In genomic region chr2:239762742-239763269, GRCh38 we compare ENCODE assay signal across 21 cellular contexts.
A peak's percentile ranks its signal among the peaks of the same experiment; 100 is the strongest.
DNase-seq lines count a peak whose midpoint lies in the region; ATAC-seq and TF ChIP-seq lines count a peak whose summit lies in the region.
"Had no signal": no experiment of that assay in that cellular context is flagged by ENCODE, and none has a peak within 500 bp of the region (broad histone marks: within the 10 kb centered on the region; RNA-seq: fewer than 3 reads in every experiment).

No MANE protein-coding gene starts in this region.

- H3K9me3 Mint-ChIP-seq in MCF 10A (ENCODE audit: unreplicated experiment): peaks cover 7% of the 10 kb centered on the region
- H3K9me3 Mint-ChIP-seq in activated naive CD4-positive, alpha-beta T cell treated with anti-CD3 and anti-CD28 coated beads for 36 hours: no peaks in the 10 kb centered on the region
- H3K9me3 Mint-ChIP-seq: stimulated activated naive CD8-positive, alpha-beta T cell treated with anti-CD3 and anti-CD28 coated beads, Interleukin-15, Interleukin-2, amounts not matched to agents 100 ng/mL and 50 ng/mL, for 24 hours; T-helper 2 cell treated with Interferon-gamma antibody and Interleukin-4, amounts not matched to agents 5 μg/mL and 100 μg/mL, for 36 hours had no signal

- no peaks in the 10 kb centered on the region for H3K36me3 Mint-ChIP-seq in MCF 10A (ENCODE audit: insufficient read depth, unreplicated experiment)
- H3K36me3 Mint-ChIP-seq in activated naive CD4-positive, alpha-beta T cell treated with anti-CD3 and anti-CD28 coated beads for 36 hours (ENCODE audit: low read depth): no peaks in the 10 kb centered on the region

- dilution Hi-C loops in mammary epithelial cell (cut with HindIII; ENCODE audit: low sequenced_read_pairs): no loop called here

- no peaks in the 10 kb centered on the region for H3K79me2 ChIP-seq in mammary epithelial cell (ENCODE audit: insufficient read depth, low read length)

- WGBS in mammary epithelial cell (ENCODE audit: low coverage, missing lambda C conversion rate): 69% methylated on average over 9 of the region's 12 CpGs
- WGBS in testis, 2 donors: 60 to 72% methylated on average over 12 of the region's 12 CpGs

- no TSS peak for BruUV-seq in MCF 10A (replicated peaks; lab: Mats Ljungman, UMichigan)
- BruUV-seq in mammary epithelial cell (replicated peaks; lab: Mats Ljungman, UMichigan): no TSS peak

- peaks cover 38% of the 10 kb centered on the region for H3K9me3 ChIP-seq in mammary epithelial cell (replicated peaks; ENCODE audit: insufficient read depth, low read length)
- no peaks in the 10 kb centered on the region for H3K9me3 ChIP-seq in RWPE2 (ENCODE audit: severe bottlenecking)
- H3K9me3 ChIP-seq in testis: no peaks in the 10 kb centered on the region
- no peaks in the 10 kb centered on the region for H3K9me3 ChIP-seq in vagina
- H3K9me3 ChIP-seq: ascending aorta, upper lobe of left lung had no signal

- in situ Hi-C loops in mammary epithelial cell (cut with MboI; ENCODE audit: low sequenced_read_pairs in 2 of 2): no loop called here

- H3K27me3 ChIP-seq in mammary epithelial cell (ENCODE audit: insufficient read depth, low read length) (no peaks in the 10 kb centered on the region), RWPE2 (ENCODE audit: insufficient read depth, poor library complexity, severe bottlenecking) (peaks cover 39% of the 10 kb centered on the region), testis (no peaks in the 10 kb centered on the region), vagina (no peaks in the 10 kb centered on the region)
- H3K27me3 ChIP-seq: ascending aorta, upper lobe of left lung had no signal

- POLR2A ChIA-PET in MCF 10A (lab: Yijun Ruan, JAX): interaction anchor here (0.6 kb wide), 1 partner anchor 632 kb away, joined by 3 read pairs; no protein-coding TSS in a partner anchor

- CTCF ChIA-PET in MCF 10A (lab: Yijun Ruan, JAX) (interaction anchor here (0.7 kb wide), 1 partner anchor 779 kb away, joined by 3 read pairs; no protein-coding TSS in a partner anchor), mammary epithelial cell (lab: Charles Lee; ENCODE audit: low non-redundant PET) (no interaction called here)
- CTCF ChIA-PET in activated naive CD4-positive, alpha-beta T cell treated with anti-CD3 and anti-CD28 coated beads for 36 hours (lab: Charles Lee): interaction anchor here (0.8 kb wide), 1 partner anchor 9 kb away, joined by 3 read pairs; no protein-coding TSS in a partner anchor

- no peak for TF ChIP-seq POLR2A in testis (IDR thresholded peaks at IDR 0.05)
- no peak for TF ChIP-seq POLR2A in vagina (IDR thresholded peaks at IDR 0.05)

- DNase-seq in MCF 10A (ENCODE audit: unreplicated experiment): peak; percentile 16
- no peak for DNase-seq in mammary epithelial cell
- DNase-seq in RWPE2 (ENCODE audit: low spot score): peak; percentile 17
- peak; percentile 19 for DNase-seq in mucosa of gallbladder (ENCODE audit: low spot score)
- peak; percentile 57 for DNase-seq in testis
- DNase-seq in kidney glomerular epithelial cell (lab: John Stamatoyannopoulos, UW): no peak
- DNase-seq in activated naive CD4-positive, alpha-beta T cell treated with anti-CD3 and anti-CD28 coated beads for 36 hours: no peak
- no peak for DNase-seq in vagina (ENCODE audit: extremely low spot score in 2 of 2)
- DNase-seq: activated CD4-positive, CD25-positive, alpha-beta regulatory T cell; EL; H7; mesendoderm; NCI-H2081; NCI-H774; PC-9; upper lobe of left lung had no signal

- no peaks in the 10 kb centered on the region for H4K20me1 ChIP-seq in mammary epithelial cell (ENCODE audit: insufficient read depth, low read length)

- no peak overlapping the region for H3K4me2 ChIP-seq in mammary epithelial cell (ENCODE audit: insufficient read depth, low read depth, low read length)
- H3K4me2 ChIP-seq: PC-9 had no signal

- H3K4me3 Mint-ChIP-seq in MCF 10A (ENCODE audit: unreplicated experiment): no peak overlapping the region
- H3K4me3 Mint-ChIP-seq in activated naive CD4-positive, alpha-beta T cell treated with anti-CD3 and anti-CD28 coated beads for 36 hours: no peak overlapping the region
- H3K4me3 Mint-ChIP-seq: stimulated activated naive CD8-positive, alpha-beta T cell treated with anti-CD3 and anti-CD28 coated beads, Interleukin-15, Interleukin-2, amounts not matched to agents 100 ng/mL and 50 ng/mL, for 24 hours; T-helper 2 cell treated with Interferon-gamma antibody and Interleukin-4, amounts not matched to agents 5 μg/mL and 100 μg/mL, for 36 hours had no signal

- intact Hi-C loops in MCF 10A (cut with micrococcal nuclease): no loop called here
- intact Hi-C loops in mammary epithelial cell (cut with micrococcal nuclease): no loop called here
- intact Hi-C loops in testis (cut with DNase I; ENCODE audit: low total_unique reads): no loop called here
- intact Hi-C loops in activated naive CD4-positive, alpha-beta T cell treated with anti-CD3 and anti-CD28 coated beads for 36 hours (cut with micrococcal nuclease): no loop called here
- intact Hi-C loops in vagina (cut with DNase I): no loop called here

- H3K27ac Mint-ChIP-seq in MCF 10A (ENCODE audit: low read depth, unreplicated experiment): no peak overlapping the region
- H3K27ac Mint-ChIP-seq in activated naive CD4-positive, alpha-beta T cell treated with anti-CD3 and anti-CD28 coated beads for 36 hours: no peak overlapping the region
- H3K27ac Mint-ChIP-seq: stimulated activated naive CD8-positive, alpha-beta T cell treated with anti-CD3 and anti-CD28 coated beads, Interleukin-15, Interleukin-2, amounts not matched to agents 100 ng/mL and 50 ng/mL, for 24 hours; T-helper 2 cell treated with Interferon-gamma antibody and Interleukin-4, amounts not matched to agents 5 μg/mL and 100 μg/mL, for 36 hours had no signal

- H3K36me3 ChIP-seq in mammary epithelial cell (ENCODE audit: insufficient read depth, low read length) (no peaks in the 10 kb centered on the region), RWPE2 (ENCODE audit: low read depth) (no peaks in the 10 kb centered on the region), testis (ENCODE audit: low read depth, missing control alignments) (no peaks in the 10 kb centered on the region), vagina (no peaks in the 10 kb centered on the region)
- H3K36me3 ChIP-seq: ascending aorta, upper lobe of left lung had no signal

- no peak for ATAC-seq in RWPE2 (ENCODE audit: low read depth)
- ATAC-seq: right cardiac atrium had no signal

- H3K4me1 ChIP-seq in mammary epithelial cell (ENCODE audit: insufficient read depth, low read length) (no peaks in the 10 kb centered on the region), RWPE2 (ENCODE audit: insufficient read depth, poor library complexity, severe bottlenecking) (peaks cover 5% of the 10 kb centered on the region), testis (no peaks in the 10 kb centered on the region), vagina (peaks cover 10% of the 10 kb centered on the region)
- H3K4me1 ChIP-seq: upper lobe of left lung had no signal

- no peak overlapping the region for H3K27ac ChIP-seq in mammary epithelial cell (ENCODE audit: insufficient read depth, low read depth, low read length)
- no peak overlapping the region for H3K27ac ChIP-seq in RWPE2 (ENCODE audit: poor library complexity, severe bottlenecking)
- H3K27ac ChIP-seq in testis: no peak overlapping the region
- no peak overlapping the region for H3K27ac ChIP-seq in vagina
- H3K27ac ChIP-seq: PC-9, SK-N-MC, upper lobe of left lung had no signal

- no peak overlapping the region for H2AFZ ChIP-seq in mammary epithelial cell (ENCODE audit: low read depth, low read length)
- H2AFZ ChIP-seq: PC-9 had no signal

- TF ChIP-seq CTCF in MCF 10A (IDR thresholded peaks at IDR 0.05; ENCODE audit: unreplicated experiment) (no peak), mammary epithelial cell (conservative IDR thresholded peaks at IDR 0.05 in 1 of 2, IDR thresholded peaks at IDR 0.05 in 1 of 2; ENCODE audit: extremely low read depth in 1 of 2, insufficient read depth in 1 of 2, low read depth in 1 of 2, low read length in 2 of 2) (no peak), RWPE2 (IDR thresholded peaks at IDR 0.05; ENCODE audit: poor library complexity, severe bottlenecking) (no peak), testis (IDR thresholded peaks at IDR 0.05) (no peak), vagina (IDR thresholded peaks at IDR 0.05) (no peak)

- H3K27me3 Mint-ChIP-seq in MCF 10A (ENCODE audit: insufficient read depth, unreplicated experiment): peaks cover 60% of the 10 kb centered on the region
- no peaks in the 10 kb centered on the region for H3K27me3 Mint-ChIP-seq in activated naive CD4-positive, alpha-beta T cell treated with anti-CD3 and anti-CD28 coated beads for 36 hours (ENCODE audit: low read depth)
- H3K27me3 Mint-ChIP-seq: stimulated activated naive CD8-positive, alpha-beta T cell treated with anti-CD3 and anti-CD28 coated beads, Interleukin-15, Interleukin-2, amounts not matched to agents 100 ng/mL and 50 ng/mL, for 24 hours had no signal

- no peak overlapping the region for H3K9ac ChIP-seq in mammary epithelial cell (ENCODE audit: insufficient read depth, low read length)

- no peaks in the 10 kb centered on the region for H3K4me1 Mint-ChIP-seq in MCF 10A (ENCODE audit: insufficient read depth, unreplicated experiment)
- H3K4me1 Mint-ChIP-seq in activated naive CD4-positive, alpha-beta T cell treated with anti-CD3 and anti-CD28 coated beads for 36 hours (ENCODE audit: low read depth): no peaks in the 10 kb centered on the region

- H3K4me3 ChIP-seq in mammary epithelial cell (replicated peaks in 1 of 3; ENCODE audit: insufficient read depth in 1 of 3, low read depth in 2 of 3, low read length in 3 of 3) (no peak overlapping the region), RWPE2 (ENCODE audit: severe bottlenecking) (no peak overlapping the region), testis (no peak overlapping the region), vagina (no peak overlapping the region)
- H3K4me3 ChIP-seq: ascending aorta, PC-9, SK-N-MC, upper lobe of left lung had no signal

Comparison
In these comparisons a context has a peak if more than half of its experiments do, and no peak if none do; other contexts are left out.
1. DNase-seq: peak in MCF 10A (single experiment), RWPE2 (single experiment), mucosa of gallbladder (single experiment) and testis (single experiment); none in mammary epithelial cell (single experiment), kidney glomerular epithelial cell (single experiment), activated naive CD4-positive, alpha-beta T cell treated with anti-CD3 and anti-CD28 coated beads for 36 hours (single experiment) and vagina (0 of 2).